Comparison of ENCODE assay signal across 2 cellular contexts in genomic region chr12:65232490-65233077, GRCh38.
TF ChIP-seq lines count a peak whose summit lies in the region.

No MANE protein-coding gene starts in this region.

TF ChIP-seq in SK-N-SH, 30 proteins besides CTCF, POLR2A, EP300 and RAD21 (continued from another document):
- TF ChIP-seq, protein P1, sequence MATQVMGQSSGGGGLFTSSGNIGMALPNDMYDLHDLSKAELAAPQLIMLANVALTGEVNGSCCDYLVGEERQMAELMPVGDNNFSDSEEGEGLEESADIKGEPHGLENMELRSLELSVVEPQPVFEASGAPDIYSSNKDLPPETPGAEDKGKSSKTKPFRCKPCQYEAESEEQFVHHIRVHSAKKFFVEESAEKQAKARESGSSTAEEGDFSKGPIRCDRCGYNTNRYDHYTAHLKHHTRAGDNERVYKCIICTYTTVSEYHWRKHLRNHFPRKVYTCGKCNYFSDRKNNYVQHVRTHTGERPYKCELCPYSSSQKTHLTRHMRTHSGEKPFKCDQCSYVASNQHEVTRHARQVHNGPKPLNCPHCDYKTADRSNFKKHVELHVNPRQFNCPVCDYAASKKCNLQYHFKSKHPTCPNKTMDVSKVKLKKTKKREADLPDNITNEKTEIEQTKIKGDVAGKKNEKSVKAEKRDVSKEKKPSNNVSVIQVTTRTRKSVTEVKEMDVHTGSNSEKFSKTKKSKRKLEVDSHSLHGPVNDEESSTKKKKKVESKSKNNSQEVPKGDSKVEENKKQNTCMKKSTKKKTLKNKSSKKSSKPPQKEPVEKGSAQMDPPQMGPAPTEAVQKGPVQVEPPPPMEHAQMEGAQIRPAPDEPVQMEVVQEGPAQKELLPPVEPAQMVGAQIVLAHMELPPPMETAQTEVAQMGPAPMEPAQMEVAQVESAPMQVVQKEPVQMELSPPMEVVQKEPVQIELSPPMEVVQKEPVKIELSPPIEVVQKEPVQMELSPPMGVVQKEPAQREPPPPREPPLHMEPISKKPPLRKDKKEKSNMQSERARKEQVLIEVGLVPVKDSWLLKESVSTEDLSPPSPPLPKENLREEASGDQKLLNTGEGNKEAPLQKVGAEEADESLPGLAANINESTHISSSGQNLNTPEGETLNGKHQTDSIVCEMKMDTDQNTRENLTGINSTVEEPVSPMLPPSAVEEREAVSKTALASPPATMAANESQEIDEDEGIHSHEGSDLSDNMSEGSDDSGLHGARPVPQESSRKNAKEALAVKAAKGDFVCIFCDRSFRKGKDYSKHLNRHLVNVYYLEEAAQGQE (IDR thresholded peaks at IDR 0.05; ENCODE audit: low read depth, low read length): no peak
- TF ChIP-seq FOXM1 (IDR thresholded peaks at IDR 0.05; ENCODE audit: low read depth) (no peak), YY1 (IDR thresholded peaks at IDR 0.05; ENCODE audit: low read depth) (no peak), TAF1 (IDR thresholded peaks at IDR 0.05; ENCODE audit: borderline replicate concordance, low read depth, low read length) (no peak), ELF1 (IDR thresholded peaks at IDR 0.05) (no peak), GABPA (IDR thresholded peaks at IDR 0.05; ENCODE audit: low read depth) (no peak), NFIC (IDR thresholded peaks at IDR 0.05; ENCODE audit: borderline replicate concordance) (no peak), RCOR1 (IDR thresholded peaks at IDR 0.05; ENCODE audit: low read length) (no peak), POLR2AphosphoS5 (IDR thresholded peaks at IDR 0.05; ENCODE audit: low read depth, low read length) (no peak), NRF1 (IDR thresholded peaks at IDR 0.05; ENCODE audit: low read depth, low read length) (no peak), CHD2 (IDR thresholded peaks at IDR 0.05; ENCODE audit: low read length, partially characterized antibody) (no peak), MXI1 (IDR thresholded peaks at IDR 0.05; ENCODE audit: low read depth, low read length) (no peak), TCF12 (IDR thresholded peaks at IDR 0.05) (no peak)
- TF ChIP-seq, protein P2, sequence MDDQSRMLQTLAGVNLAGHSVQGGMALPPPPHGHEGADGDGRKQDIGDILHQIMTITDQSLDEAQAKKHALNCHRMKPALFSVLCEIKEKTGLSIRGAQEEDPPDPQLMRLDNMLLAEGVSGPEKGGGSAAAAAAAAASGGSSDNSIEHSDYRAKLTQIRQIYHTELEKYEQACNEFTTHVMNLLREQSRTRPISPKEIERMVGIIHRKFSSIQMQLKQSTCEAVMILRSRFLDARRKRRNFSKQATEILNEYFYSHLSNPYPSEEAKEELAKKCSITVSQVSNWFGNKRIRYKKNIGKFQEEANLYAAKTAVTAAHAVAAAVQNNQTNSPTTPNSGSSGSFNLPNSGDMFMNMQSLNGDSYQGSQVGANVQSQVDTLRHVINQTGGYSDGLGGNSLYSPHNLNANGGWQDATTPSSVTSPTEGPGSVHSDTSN (IDR thresholded peaks at IDR 0.05): no peak

TF ChIP-seq in SK-N-SH treated with all-trans-retinoic acid at 6 μM for 48 hours, 23 proteins besides CTCF, POLR2A, EP300 and RAD21 (continued from another document):
- TF ChIP-seq TSHZ2 (CRISPR knock-in tag; IDR thresholded peaks at IDR 0.05) (no peak), CSDC2 (CRISPR knock-in tag; IDR thresholded peaks at IDR 0.05) (no peak), TOX (CRISPR knock-in tag; IDR thresholded peaks at IDR 0.05; ENCODE audit: borderline replicate concordance) (no peak), ZNF8 (CRISPR knock-in tag; IDR thresholded peaks at IDR 0.05) (no peak), RARB (CRISPR knock-in tag; IDR thresholded peaks at IDR 0.05) (no peak)
